Comparison of ENCODE assay signal across 9 cellular contexts in the genomic region with DNA sequence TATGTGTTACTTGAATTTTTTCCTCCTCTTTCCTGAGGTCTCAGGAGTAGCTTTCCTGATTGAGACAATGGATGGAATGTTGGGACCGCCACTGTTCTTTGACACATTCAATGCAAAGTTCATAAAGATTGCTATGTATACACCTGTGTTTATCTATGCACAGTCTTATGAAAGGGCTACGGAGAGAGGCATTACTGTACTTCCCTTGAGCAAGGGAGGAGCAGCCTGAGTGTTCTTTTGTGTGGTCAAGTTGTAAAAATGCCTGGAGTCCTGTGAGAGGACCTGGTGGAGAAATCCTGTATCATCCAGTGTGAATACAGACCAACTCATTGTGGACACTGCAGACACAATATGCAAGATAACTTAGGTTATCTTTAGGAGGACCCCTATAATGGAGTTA. TPM values are rescaled to one million over a fixed set of nuclear protein-coding genes. Genes with fewer than 3 reads are reported as not detected.
DNase-seq lines count a peak whose midpoint lies in the region; ATAC-seq and TF ChIP-seq lines count a peak whose summit lies in the region.
"Had no signal": no experiment of that assay in that cellular context is flagged by ENCODE, and none has a peak within 500 bp of the region (broad histone marks: within the 10 kb centered on the region; RNA-seq: fewer than 3 reads in every experiment).

No MANE protein-coding gene starts in this region.

- peak overlapping the region; percentile 95 for H3K27ac ChIP-seq in testis
- no peak overlapping the region for H3K27ac ChIP-seq in CD4-positive, alpha-beta memory T cell (ENCODE audit: low read depth, low read length)
- H3K27ac ChIP-seq: BLaER1 treated with 17β-estradiol and CSF1 and Interleukin-3, amounts not matched to agents 10 nM and 100 nM had no signal

- peaks cover 4% of the 10 kb centered on the region for H3K27me3 Mint-ChIP-seq in WTC11 (ENCODE audit: low read depth)
- H3K27me3 Mint-ChIP-seq in immature natural killer cell (ENCODE audit: low read depth in 3 of 3): peaks cover 6 to 10% (median 8%) of the 10 kb centered on the region in 3 donors
- peaks cover 12 to 24% of the 10 kb centered on the region in 2 donors for H3K27me3 Mint-ChIP-seq in CD4-positive, alpha-beta memory T cell

- no peaks in the 10 kb centered on the region for H3K27me3 ChIP-seq in testis
- H3K27me3 ChIP-seq in CD4-positive, alpha-beta memory T cell (ENCODE audit: insufficient read depth, low read length): no peaks in the 10 kb centered on the region

- POLR2A ChIA-PET in WTC11 (lab: Charles Lee): interaction anchor here (0.6 kb wide), 1 partner anchor 824 kb away, joined by 4 read pairs; no protein-coding TSS in a partner anchor
- POLR2A ChIA-PET in CD4-positive, alpha-beta memory T cell (lab: Charles Lee; ENCODE audit: partially characterized antibody): interaction anchor here (1.7 kb wide), 1 partner anchor 377 kb away, joined by 3 read pairs; a partner anchor contains a TSS

- 28 to 50% methylated on average over 2 of the region's 2 CpGs for WGBS in testis, 2 donors

- no peaks in the 10 kb centered on the region for H3K36me3 ChIP-seq in testis (ENCODE audit: low read depth, missing control alignments)
- no peaks in the 10 kb centered on the region for H3K36me3 ChIP-seq in CD4-positive, alpha-beta memory T cell (ENCODE audit: insufficient read depth, low read length)
- H3K36me3 ChIP-seq: BLaER1 treated with 17β-estradiol and CSF1 and Interleukin-3, amounts not matched to agents 10 nM and 100 nM had no signal

- no peak for TF ChIP-seq POLR2A in testis (IDR thresholded peaks at IDR 0.05)

- H3K4me1 Mint-ChIP-seq in WTC11 (peaks cover 22% of the 10 kb centered on the region), immature natural killer cell (peaks cover 9 to 14% of the 10 kb centered on the region in 2 donors)
- peaks cover 7 to 13% (median 10%) of the 10 kb centered on the region in 4 donors for H3K4me1 Mint-ChIP-seq in CD4-positive, alpha-beta memory T cell

- H3K9me3 Mint-ChIP-seq in WTC11 (no peaks in the 10 kb centered on the region), immature natural killer cell (no peaks in the 10 kb centered on the region)
- H3K9me3 Mint-ChIP-seq in CD4-positive, alpha-beta memory T cell: no peaks in the 10 kb centered on the region

- H3K9me3 ChIP-seq in testis: no peaks in the 10 kb centered on the region
- H3K9me3 ChIP-seq in CD4-positive, alpha-beta memory T cell (ENCODE audit: control insufficient read depth in 1 of 2, low read length in 2 of 2): no peaks in the 10 kb centered on the region
- H3K9me3 ChIP-seq: BLaER1 treated with 17β-estradiol and CSF1 and Interleukin-3, amounts not matched to agents 10 nM and 100 nM had no signal

- intact Hi-C loops in testis (cut with DNase I; ENCODE audit: low total_unique reads): loop anchor here (10.0 kb wide), 1 partner anchor 339 kb away; no protein-coding TSS in a partner anchor
- intact Hi-C loops in CD4-positive, alpha-beta memory T cell (cut with micrococcal nuclease): no loop called here

- TF ChIP-seq CTCF in WTC11 (IDR thresholded peaks at IDR 0.05): no peak
- no peak for TF ChIP-seq CTCF in testis (IDR thresholded peaks at IDR 0.05)

- peaks cover 4% of the 10 kb centered on the region for H3K4me1 ChIP-seq in testis
- H3K4me1 ChIP-seq in CD4-positive, alpha-beta memory T cell (ENCODE audit: insufficient read depth, low read length): peaks cover 15% of the 10 kb centered on the region

- CTCF ChIA-PET in WTC11 (lab: Charles Lee): interaction anchor here (3.0 kb wide), 1 partner anchor 336 kb away, joined by 18 read pairs; no protein-coding TSS in a partner anchor
- CTCF ChIA-PET in CD4-positive, alpha-beta memory T cell (lab: Charles Lee; ENCODE audit: partially characterized antibody): interaction anchor here (1.1 to 3.6 kb wide), 2 partner anchors 412 to 545 kb away, joined by 3 to 24 read pairs; a partner anchor contains a TSS

- H3K36me3 Mint-ChIP-seq in WTC11: no peaks in the 10 kb centered on the region
- H3K36me3 Mint-ChIP-seq in immature natural killer cell: no peaks in the 10 kb centered on the region
- no peaks in the 10 kb centered on the region for H3K36me3 Mint-ChIP-seq in CD4-positive, alpha-beta memory T cell

- H3K4me3 ChIP-seq in testis: peak overlapping the region in 1 of 2 donors; percentile 94
- H3K4me3 ChIP-seq in CD4-positive, alpha-beta memory T cell (ENCODE audit: low read length in 2 of 2): no peak overlapping the region

- no peak for ATAC-seq in WTC11
- no peak for ATAC-seq in HG02798 (IDR thresholded peaks at IDR 0.05; ENCODE audit: poor library complexity, unreplicated experiment)

- H3K27ac Mint-ChIP-seq in WTC11 (no peak overlapping the region), immature natural killer cell (no peak overlapping the region)
- no peak overlapping the region for H3K27ac Mint-ChIP-seq in CD4-positive, alpha-beta memory T cell

- DNase-seq in NCI-H1417 (lab: John Stamatoyannopoulos, UW) (peak in 2 of 3 experiments; percentile 28 to 64), NCI-H1417 treated with DMSO at 0.1 percent for 48 hours (lab: John Stamatoyannopoulos, UW) (no peak), WTC11 (ENCODE audit: low spot score) (no peak), immature natural killer cell (no peak), testis (no peak), activated gamma-delta T cell treated with Interleukin-2 at 50 U/mL for 16 hours (no peak)
- DNase-seq in CD4-positive, alpha-beta memory T cell: no peak

- H3K4me3 Mint-ChIP-seq in WTC11 (peak overlapping the region; percentile 95), immature natural killer cell (peak overlapping the region in 3 of 5 donors; percentile 26 to 92 (median 34))
- peak overlapping the region in 2 of 8 donors; percentile 10 to 55 for H3K4me3 Mint-ChIP-seq in CD4-positive, alpha-beta memory T cell

TF ChIP-seq in WTC11, 78 proteins besides CTCF, POLR2A, EP300 and RAD21 (continues in another document):
- TF ChIP-seq, protein P1, sequence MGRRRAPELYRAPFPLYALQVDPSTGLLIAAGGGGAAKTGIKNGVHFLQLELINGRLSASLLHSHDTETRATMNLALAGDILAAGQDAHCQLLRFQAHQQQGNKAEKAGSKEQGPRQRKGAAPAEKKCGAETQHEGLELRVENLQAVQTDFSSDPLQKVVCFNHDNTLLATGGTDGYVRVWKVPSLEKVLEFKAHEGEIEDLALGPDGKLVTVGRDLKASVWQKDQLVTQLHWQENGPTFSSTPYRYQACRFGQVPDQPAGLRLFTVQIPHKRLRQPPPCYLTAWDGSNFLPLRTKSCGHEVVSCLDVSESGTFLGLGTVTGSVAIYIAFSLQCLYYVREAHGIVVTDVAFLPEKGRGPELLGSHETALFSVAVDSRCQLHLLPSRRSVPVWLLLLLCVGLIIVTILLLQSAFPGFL (CRISPR knock-in tag; IDR thresholded peaks at IDR 0.05; ENCODE audit: borderline replicate concordance): no peak
- no peak for TF ChIP-seq FOXP1 (CRISPR knock-in tag; IDR thresholded peaks at IDR 0.05; ENCODE audit: borderline replicate concordance)
- TF ChIP-seq, protein P2, sequence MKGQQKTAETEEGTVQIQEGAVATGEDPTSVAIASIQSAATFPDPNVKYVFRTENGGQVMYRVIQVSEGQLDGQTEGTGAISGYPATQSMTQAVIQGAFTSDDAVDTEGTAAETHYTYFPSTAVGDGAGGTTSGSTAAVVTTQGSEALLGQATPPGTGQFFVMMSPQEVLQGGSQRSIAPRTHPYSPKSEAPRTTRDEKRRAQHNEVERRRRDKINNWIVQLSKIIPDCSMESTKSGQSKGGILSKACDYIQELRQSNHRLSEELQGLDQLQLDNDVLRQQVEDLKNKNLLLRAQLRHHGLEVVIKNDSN (CRISPR knock-in tag; IDR thresholded peaks at IDR 0.05): no peak
- TF ChIP-seq, protein P3, sequence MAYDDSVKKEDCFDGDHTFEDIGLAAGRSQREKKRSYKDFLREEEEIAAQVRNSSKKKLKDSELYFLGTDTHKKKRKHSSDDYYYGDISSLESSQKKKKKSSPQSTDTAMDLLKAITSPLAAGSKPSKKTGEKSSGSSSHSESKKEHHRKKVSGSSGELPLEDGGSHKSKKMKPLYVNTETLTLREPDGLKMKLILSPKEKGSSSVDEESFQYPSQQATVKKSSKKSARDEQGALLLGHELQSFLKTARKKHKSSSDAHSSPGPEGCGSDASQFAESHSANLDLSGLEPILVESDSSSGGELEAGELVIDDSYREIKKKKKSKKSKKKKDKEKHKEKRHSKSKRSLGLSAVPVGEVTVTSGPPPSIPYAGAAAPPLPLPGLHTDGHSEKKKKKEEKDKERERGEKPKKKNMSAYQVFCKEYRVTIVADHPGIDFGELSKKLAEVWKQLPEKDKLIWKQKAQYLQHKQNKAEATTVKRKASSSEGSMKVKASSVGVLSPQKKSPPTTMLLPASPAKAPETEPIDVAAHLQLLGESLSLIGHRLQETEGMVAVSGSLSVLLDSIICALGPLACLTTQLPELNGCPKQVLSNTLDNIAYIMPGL (CRISPR knock-in tag; IDR thresholded peaks at IDR 0.05): no peak
- TF ChIP-seq MYBL2 (CRISPR knock-in tag; IDR thresholded peaks at IDR 0.05): no peak
- TF ChIP-seq, protein P4, sequence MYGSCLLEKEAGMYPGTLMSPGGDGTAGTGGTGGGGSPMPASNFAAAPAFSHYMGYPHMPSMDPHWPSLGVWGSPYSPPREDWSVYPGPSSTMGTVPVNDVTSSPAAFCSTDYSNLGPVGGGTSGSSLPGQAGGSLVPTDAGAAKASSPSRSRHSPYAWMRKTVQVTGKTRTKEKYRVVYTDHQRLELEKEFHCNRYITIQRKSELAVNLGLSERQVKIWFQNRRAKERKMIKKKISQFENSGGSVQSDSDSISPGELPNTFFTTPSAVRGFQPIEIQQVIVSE (CRISPR knock-in tag; IDR thresholded peaks at IDR 0.05; ENCODE audit: borderline replicate concordance): no peak

RNA-seq across cellular contexts. Expression of a gene that starts 1.2 kb away (rescaled TPM):
- total RNA-seq in WTC11 (2021) (8.1 to 10.3 TPM (median 9.9 TPM) in 3 replicates), testis (10 to 100 TPM; 26.9 to 47.2 TPM)
- polyA plus RNA-seq in immature natural killer cell (under 1 TPM in 1 of 3 donors, not detected in 2; 0.02 TPM), testis (ENCODE audit: insufficient read depth, low read depth, low replicate concordance) (9.4 TPM)
- total RNA-seq in CD4-positive, alpha-beta memory T cell: under 1 TPM in 1 of 2 experiments, not detected in 1; 0.09 TPM
- polyA plus RNA-seq in CD4-positive, alpha-beta memory T cell: under 1 TPM in 1 of 2 donors, not detected in 1; 0.03 TPM

Comparison
In these comparisons a context has a peak if more than half of its experiments do, and no peak if none do; other contexts are left out.
1. DNase-seq: peak in NCI-H1417 (2 of 3); none in NCI-H1417 treated with DMSO at 0.1 percent for 48 hours (single experiment), WTC11 (single experiment), immature natural killer cell (0 of 3), testis (single experiment), CD4-positive, alpha-beta memory T cell (0 of 5) and activated gamma-delta T cell treated with Interleukin-2 at 50 U/mL for 16 hours (single experiment).